In genomic region chr11:69287968-69288882, GRCh38 we compare ENCODE assay signal across 20 cellular contexts. TPM values are rescaled to one million over a fixed set of nuclear protein-coding genes. Genes with fewer than 3 reads are reported as not detected.
DNase-seq lines count a peak whose midpoint lies in the region; ATAC-seq and TF ChIP-seq lines count a peak whose summit lies in the region.
"Had no signal": no experiment of that assay in that cellular context is flagged by ENCODE, and none has a peak within 500 bp of the region (broad histone marks: within the 10 kb centered on the region; RNA-seq: fewer than 3 reads in every experiment).

No MANE protein-coding gene starts in this region.

- peak; percentile 49 for TF ChIP-seq POLR2A in transverse colon (IDR thresholded peaks at IDR 0.05)

- in situ Hi-C loops in transverse colon (cut with MboI; ENCODE audit: low pct_ligation_motif_present in 1 of 4, low pct_unique_long_range_greater_than_20kb in 1 of 4, low sequenced_read_pairs in 3 of 4): no loop called here

- H3K4me3 ChIP-seq in transverse colon (peak overlapping the region in 1 of 4 donors; percentile 5), H7 (ENCODE audit: insufficient read depth, low read depth, low read length) (no peak overlapping the region)
- H3K4me3 ChIP-seq: dorsolateral prefrontal cortex, left ventricle myocardium inferior had no signal

- intact Hi-C loops in transverse colon (cut with DNase I; ENCODE audit: low total_unique reads): no loop called here

- ATAC-seq in left lobe of liver (peak; percentile 61), HG02938 (IDR thresholded peaks at IDR 0.05; ENCODE audit: unreplicated experiment) (no peak)

- peak; percentile 38 for TF ChIP-seq EP300 in transverse colon (IDR thresholded peaks at IDR 0.05; ENCODE audit: low read depth)

- H3K9me3 ChIP-seq in transverse colon: no peaks in the 10 kb centered on the region
- H3K9me3 ChIP-seq: left ventricle myocardium inferior had no signal

- peak overlapping the region; percentile 83 to 88 (median 84) for H3K27ac ChIP-seq in transverse colon
- H3K27ac ChIP-seq: dorsolateral prefrontal cortex, HL-60, left ventricle myocardium inferior had no signal

- H3K36me3 ChIP-seq in transverse colon (no peaks in the 10 kb centered on the region), H7 (replicated peaks; ENCODE audit: control insufficient read depth, insufficient read depth, low read length) (no peaks in the 10 kb centered on the region)
- H3K36me3 ChIP-seq: left ventricle myocardium inferior had no signal

- WGBS in transverse colon (ENCODE audit: low coverage in 1 of 2), 2 donors: 60 to 61% methylated on average over 5 to 20 of the region's 20 CpGs

- peak; percentile 97 for DNase-seq in HuH-7.5 (ENCODE audit: low spot score)
- DNase-seq in SW480 (ENCODE audit: low spot score): peak; percentile 76
- DNase-seq in left lobe of liver (ENCODE audit: low spot score): no peak
- peak; percentile 91 for DNase-seq in transverse colon
- DNase-seq in NCI-H2171 treated with DMSO at 0.1 percent for 48 hours (lab: John Stamatoyannopoulos, UW): no peak
- no peak for DNase-seq in H7
- DNase-seq: activated CD4-positive, alpha-beta T cell treated with anti-CD3 and anti-CD28 coated beads for 1 hour; activated CD8-positive, alpha-beta memory T cell treated with anti-CD3 and anti-CD28 coated beads, Interleukin-2, amount 50 U/mL, for 4 hours; activated naive CD4-positive, alpha-beta T cell treated with anti-CD3 and anti-CD28 coated beads, Interleukin-2, amount 10 ng/mL, durations not matched to agents 7 days and 5 days; C1 segment of cervical spinal cord; DMS53; dorsolateral prefrontal cortex; left ventricle myocardium inferior; NCI-H1930; NCI-H82; right cardiac atrium; SHP77; substantia nigra had no signal

- H3K27me3 ChIP-seq in transverse colon (no peaks in the 10 kb centered on the region), H7 (ENCODE audit: control insufficient read depth, insufficient read depth, low read length) (no peaks in the 10 kb centered on the region)

- peaks cover 23 to 40% (median 27%) of the 10 kb centered on the region in 4 donors for H3K4me1 ChIP-seq in transverse colon

- no peak for TF ChIP-seq CTCF in transverse colon (IDR thresholded peaks at IDR 0.05)

RNA-seq across cellular contexts. Expression of gene MYEOV, which starts 5.7 kb away (rescaled TPM):
- total RNA-seq in left lobe of liver: 0.78 TPM
- total RNA-seq in transverse colon: 1 to 10 TPM in 1 of 4 donors, under 1 TPM in 1, not detected in 2; 0.55 to 1.1 TPM
- total RNA-seq in H7 (2014; rRNA removed; shearing (Covaris generic)): 2.0 and 4.3 TPM in 2 replicates
- total RNA-seq: left ventricle myocardium inferior had no signal

Comparison
In these comparisons a context has a peak if more than half of its experiments do, and no peak if none do; other contexts are left out.
1. DNase-seq: peak in HuH-7.5 (single experiment), SW480 (single experiment) and transverse colon (single experiment); none in left lobe of liver (single experiment), NCI-H2171 treated with DMSO at 0.1 percent for 48 hours (single experiment) and H7 (single experiment).